ENCODE assay signal across 18 cellular contexts in genomic region chr17:8911205-8911604, GRCh38. TPM values are rescaled to one million over a fixed set of nuclear protein-coding genes. Genes with fewer than 3 reads are reported as not detected.
"Had no signal": no experiment of that assay in that cellular context is flagged by ENCODE, and none has a peak within 500 bp of the region (broad histone marks: within the 10 kb centered on the region; RNA-seq: fewer than 3 reads in every experiment).

No MANE protein-coding gene starts in this region.

- H3K4me3 Mint-ChIP-seq: activated T-cell treated with anti-CD3 and anti-CD28 coated beads, Interleukin-2, amount 50 U/mL, for 4 hours; naive thymus-derived CD4-positive, alpha-beta T cell; stimulated activated naive CD8-positive, alpha-beta T cell treated with anti-CD3 and anti-CD28 coated beads, Interleukin-15, Interleukin-2, amounts not matched to agents 100 ng/mL and 50 ng/mL, for 24 hours had no signal

- H3K27me3 Mint-ChIP-seq: effector memory CD8-positive, alpha-beta T cell; naive thymus-derived CD4-positive, alpha-beta T cell; stimulated activated naive CD8-positive, alpha-beta T cell treated with anti-CD3 and anti-CD28 coated beads, Interleukin-15, Interleukin-2, amounts not matched to agents 100 ng/mL and 50 ng/mL, for 24 hours had no signal

- DNase-seq: activated naive CD4-positive, alpha-beta T cell; activated T-cell treated with anti-CD3 and anti-CD28 coated beads, Interleukin-2, amount 50 U/mL, for 4 hours; caudate nucleus; cortex of kidney; effector memory CD8-positive, alpha-beta T cell; hypothalamus; left cardiac atrium; lower lobe of right lung; naive thymus-derived CD4-positive, alpha-beta T cell; occipital lobe; right lobe of liver; spleen; upper lobe of right lung had no signal

- H3K4me1 ChIP-seq: lower lobe of right lung, right lobe of liver, upper lobe of right lung had no signal

- H3K27ac ChIP-seq: lower lobe of right lung, right lobe of liver, upper lobe of right lung had no signal

- H3K36me3 ChIP-seq: right lobe of liver, upper lobe of right lung had no signal

- H3K9me3 Mint-ChIP-seq: activated T-cell treated with anti-CD3 and anti-CD28 coated beads, Interleukin-2, amount 50 U/mL, for 4 hours; effector memory CD8-positive, alpha-beta T cell; stimulated activated naive CD8-positive, alpha-beta T cell treated with anti-CD3 and anti-CD28 coated beads, Interleukin-15, Interleukin-2, amounts not matched to agents 100 ng/mL and 50 ng/mL, for 24 hours had no signal

- H3K27me3 ChIP-seq: right lobe of liver, upper lobe of right lung had no signal

- H3K9me3 ChIP-seq: lower lobe of right lung, right lobe of liver, spleen, upper lobe of right lung had no signal

- H3K4me3 ChIP-seq: lower lobe of right lung, right lobe of liver, spleen, upper lobe of right lung had no signal

- H3K27ac Mint-ChIP-seq: progenitor cell of endocrine pancreas; stimulated activated naive CD8-positive, alpha-beta T cell treated with anti-CD3 and anti-CD28 coated beads, Interleukin-15, Interleukin-2, amounts not matched to agents 100 ng/mL and 50 ng/mL, for 24 hours had no signal

- ATAC-seq: activated T-cell treated with anti-CD3 and anti-CD28 coated beads, Interleukin-2, amount 50 U/mL, for 4 hours; effector memory CD8-positive, alpha-beta T cell; left cardiac atrium; lower lobe of right lung; naive thymus-derived CD4-positive, alpha-beta T cell; right lobe of liver; SK-N-SH treated with all-trans-retinoic acid at 6 μM for 48 hours; upper lobe of right lung had no signal

RNA-seq across cellular contexts. Expression of gene PIK3R6, which starts 43.7 kb away (rescaled TPM):
- total RNA-seq: epithelial cell of proximal tubule had no signal

RNA-seq across cellular contexts. Expression of gene PIK3R5, which starts 54.3 kb away (rescaled TPM):
- total RNA-seq: glomerular endothelial cell had no signal
